In the genomic region with DNA sequence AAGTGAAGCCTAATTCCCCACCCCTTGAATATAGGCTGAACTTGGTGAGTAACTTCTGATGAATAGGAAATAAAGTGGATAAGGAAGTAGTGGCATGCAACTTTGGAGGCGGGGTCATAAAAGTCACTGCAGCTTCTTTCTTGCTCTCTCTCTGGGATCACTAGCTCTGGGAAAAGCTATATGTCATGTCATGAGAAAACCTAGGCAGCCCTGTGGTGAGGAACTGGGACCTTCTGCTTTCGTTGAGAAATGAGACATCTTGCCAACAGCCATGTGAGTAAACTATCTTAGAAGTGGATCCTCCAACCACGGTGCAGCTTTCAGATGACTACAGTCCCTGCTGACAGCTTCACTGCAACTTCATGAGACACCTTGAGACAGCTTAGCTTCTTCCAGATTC, we compare ENCODE assay signal across 1 cellular context.
TF ChIP-seq lines count a peak whose summit lies in the region.

No MANE protein-coding gene starts in this region.

TF ChIP-seq in GM12878, 131 proteins besides CTCF, POLR2A, EP300 and RAD21 (continued from another document):
- TF ChIP-seq, protein P1, sequence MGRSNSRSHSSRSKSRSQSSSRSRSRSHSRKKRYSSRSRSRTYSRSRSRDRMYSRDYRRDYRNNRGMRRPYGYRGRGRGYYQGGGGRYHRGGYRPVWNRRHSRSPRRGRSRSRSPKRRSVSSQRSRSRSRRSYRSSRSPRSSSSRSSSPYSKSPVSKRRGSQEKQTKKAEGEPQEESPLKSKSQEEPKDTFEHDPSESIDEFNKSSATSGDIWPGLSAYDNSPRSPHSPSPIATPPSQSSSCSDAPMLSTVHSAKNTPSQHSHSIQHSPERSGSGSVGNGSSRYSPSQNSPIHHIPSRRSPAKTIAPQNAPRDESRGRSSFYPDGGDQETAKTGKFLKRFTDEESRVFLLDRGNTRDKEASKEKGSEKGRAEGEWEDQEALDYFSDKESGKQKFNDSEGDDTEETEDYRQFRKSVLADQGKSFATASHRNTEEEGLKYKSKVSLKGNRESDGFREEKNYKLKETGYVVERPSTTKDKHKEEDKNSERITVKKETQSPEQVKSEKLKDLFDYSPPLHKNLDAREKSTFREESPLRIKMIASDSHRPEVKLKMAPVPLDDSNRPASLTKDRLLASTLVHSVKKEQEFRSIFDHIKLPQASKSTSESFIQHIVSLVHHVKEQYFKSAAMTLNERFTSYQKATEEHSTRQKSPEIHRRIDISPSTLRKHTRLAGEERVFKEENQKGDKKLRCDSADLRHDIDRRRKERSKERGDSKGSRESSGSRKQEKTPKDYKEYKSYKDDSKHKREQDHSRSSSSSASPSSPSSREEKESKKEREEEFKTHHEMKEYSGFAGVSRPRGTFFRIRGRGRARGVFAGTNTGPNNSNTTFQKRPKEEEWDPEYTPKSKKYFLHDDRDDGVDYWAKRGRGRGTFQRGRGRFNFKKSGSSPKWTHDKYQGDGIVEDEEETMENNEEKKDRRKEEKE (IDR thresholded peaks at IDR 0.05): no peak
